In the genomic region with DNA sequence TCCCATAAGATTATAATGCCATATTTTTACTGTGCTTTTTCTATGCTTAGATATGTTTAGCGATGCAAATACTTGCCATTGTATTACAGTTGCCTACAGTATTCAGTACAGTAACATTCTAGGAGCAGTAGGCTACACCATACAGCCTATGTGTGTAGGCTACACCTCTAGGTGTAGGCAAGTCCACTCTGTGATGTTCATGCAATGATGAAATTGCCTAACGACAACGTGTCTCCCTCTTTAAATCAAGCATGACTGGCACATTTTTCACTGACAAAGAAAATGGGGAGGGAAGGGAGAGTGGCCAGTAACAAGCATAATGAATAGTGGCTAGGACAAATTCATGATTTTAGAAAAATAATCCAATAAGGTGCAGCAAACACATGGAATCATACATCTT, we compare ENCODE assay signal across 1 cellular context.
TF ChIP-seq lines count a peak whose summit lies in the region.

No MANE protein-coding gene starts in this region.

TF ChIP-seq in HCT116, 20 proteins besides CTCF, POLR2A, EP300 and RAD21 (continued from another document):
- TF ChIP-seq, protein P1, sequence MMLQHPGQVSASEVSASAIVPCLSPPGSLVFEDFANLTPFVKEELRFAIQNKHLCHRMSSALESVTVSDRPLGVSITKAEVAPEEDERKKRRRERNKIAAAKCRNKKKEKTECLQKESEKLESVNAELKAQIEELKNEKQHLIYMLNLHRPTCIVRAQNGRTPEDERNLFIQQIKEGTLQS (IDR thresholded peaks at IDR 0.05) = no peak
- TF ChIP-seq CEBPB (IDR thresholded peaks at IDR 0.05; ENCODE audit: low read depth) = no peak
- no peak for TF ChIP-seq TCF7L2 (IDR thresholded peaks at IDR 0.05; ENCODE audit: borderline replicate concordance, extremely low read depth, insufficient read depth, insufficient read length)
- TF ChIP-seq, protein P2, sequence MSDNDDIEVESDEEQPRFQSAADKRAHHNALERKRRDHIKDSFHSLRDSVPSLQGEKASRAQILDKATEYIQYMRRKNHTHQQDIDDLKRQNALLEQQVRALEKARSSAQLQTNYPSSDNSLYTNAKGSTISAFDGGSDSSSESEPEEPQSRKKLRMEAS (IDR thresholded peaks at IDR 0.05) = no peak
- no peak for TF ChIP-seq ELF1 (IDR thresholded peaks at IDR 0.05; ENCODE audit: borderline replicate concordance, low read depth)
- TF ChIP-seq SIN3A (IDR thresholded peaks at IDR 0.05; ENCODE audit: low read depth) = no peak
- TF ChIP-seq ZNF274 (IDR thresholded peaks at IDR 0.05; ENCODE audit: low read depth, low read length) = no peak
- TF ChIP-seq POLR2AphosphoS5 (IDR thresholded peaks at IDR 0.05; ENCODE audit: low read depth, low read length) = no peak
- TF ChIP-seq CBX3 (IDR thresholded peaks at IDR 0.05; ENCODE audit: low read depth) = no peak
- TF ChIP-seq YY1 (IDR thresholded peaks at IDR 0.05; ENCODE audit: extremely low read depth, insufficient replicate concordance, low read depth, low read length) = no peak
